ENCODE assay signal across 35 cellular contexts in the genomic region with DNA sequence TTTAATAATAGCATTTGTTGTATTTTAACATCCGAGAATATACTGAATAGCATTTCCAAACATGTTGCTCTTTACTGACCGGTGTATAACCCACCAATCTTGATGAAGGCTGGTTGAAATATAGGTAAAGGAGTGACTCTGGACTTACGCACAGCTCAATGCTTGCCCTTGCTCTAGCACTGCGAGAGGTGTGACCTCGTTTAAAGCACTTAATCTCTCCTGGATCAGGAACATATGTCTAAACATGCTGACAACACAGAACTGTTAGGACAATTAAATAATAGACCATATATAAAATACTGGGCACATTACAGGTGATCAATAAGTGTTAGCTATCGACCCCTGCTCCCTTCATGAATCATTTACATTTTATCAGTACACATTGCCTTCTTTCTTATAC. TPM values are rescaled to one million over a fixed set of nuclear protein-coding genes. Genes with fewer than 3 reads are reported as not detected.
"Had no signal": no experiment of that assay in that cellular context is flagged by ENCODE, and none has a peak within 500 bp of the region (broad histone marks: within the 10 kb centered on the region; RNA-seq: fewer than 3 reads in every experiment).

No MANE protein-coding gene starts in this region.

- ATAC-seq: activated CD4-positive, alpha-beta T cell treated with anti-CD3 and anti-CD28 coated beads for 36 hours; activated CD4-positive, CD25-positive, alpha-beta regulatory T cell treated with anti-CD3 and anti-CD28 coated beads, Interleukin-2, amount 50 U/mL, for 24 hours; activated CD8-positive, alpha-beta memory T cell treated with anti-CD3 and anti-CD28 coated beads, Interleukin-2, amount 10 ng/mL, durations not matched to agents 7 days and 5 days; activated CD8-positive, alpha-beta T cell treated with anti-CD3 and anti-CD28 coated beads, Interleukin-2, amount 10 ng/mL, durations not matched to agents 7 days and 5 days; activated naive CD8-positive, alpha-beta T cell treated with anti-CD3 and anti-CD28 coated beads, Interleukin-2, amount 50 U/mL, for 24 hours; T-cell; T-helper 17 cell; WTC11 had no signal

- H3K27me3 ChIP-seq: ascending aorta, cardiac muscle cell had no signal

- H3K4me3 ChIP-seq: ascending aorta, cardiac muscle cell had no signal

- DNase-seq: activated CD4-positive, alpha-beta memory T cell treated with anti-CD3 and anti-CD28 coated beads, Interleukin-2, amount 10 ng/mL, durations not matched to agents 7 days and 5 days; activated CD4-positive, alpha-beta T cell treated with anti-CD3 and anti-CD28 coated beads for 1 hour; activated CD4-positive, alpha-beta T cell treated with anti-CD3 and anti-CD28 coated beads for 36 hours; activated CD4-positive, alpha-beta T cell treated with anti-CD3 and anti-CD28 coated beads for 48 hours; activated CD4-positive, alpha-beta T cell treated with anti-CD3 and anti-CD28 coated beads, Interleukin-2, amount 10 ng/mL, durations not matched to agents 7 days and 5 days; activated CD4-positive, alpha-beta T cell treated with anti-CD3 and anti-CD28 coated beads, Interleukin-2, amount 50 U/mL, for 48 hours; activated CD4-positive, CD25-positive, alpha-beta regulatory T cell; activated CD8-positive, alpha-beta memory T cell treated with anti-CD3 and anti-CD28 coated beads for 24 hours; activated CD8-positive, alpha-beta memory T cell treated with anti-CD3 and anti-CD28 coated beads, Interleukin-2, amount 10 ng/mL, durations not matched to agents 7 days and 5 days; activated CD8-positive, alpha-beta memory T cell treated with anti-CD3 and anti-CD28 coated beads, Interleukin-2, amount 50 U/mL, for 48 hours; activated CD8-positive, alpha-beta T cell treated with anti-CD3 and anti-CD28 coated beads, Interleukin-2, amount 10 ng/mL, durations not matched to agents 7 days and 5 days; activated effector memory CD4-positive, alpha-beta T cell treated with Interleukin-2 at 50 U/mL for 16 hours; activated gamma-delta T cell; activated naive CD4-positive, alpha-beta T cell treated with anti-CD3 and anti-CD28 coated beads, Interleukin-2, amount 10 ng/mL, durations not matched to agents 7 days and 5 days; activated naive CD4-positive, alpha-beta T cell treated with Interleukin-2 at 50 U/mL for 16 hours; activated naive CD8-positive, alpha-beta T cell treated with anti-CD3 and anti-CD28 coated beads, Interleukin-2, amount 10 ng/mL, durations not matched to agents 7 days and 5 days; activated naive CD8-positive, alpha-beta T cell treated with anti-CD3 and anti-CD28 coated beads, Interleukin-2, amount 50 U/mL, for 24 hours; activated T-cell treated with anti-CD3 and anti-CD28 coated beads, Interleukin-2, amount 50 U/mL, for 24 hours; activated T-cell treated with anti-CD3 and anti-CD28 coated beads, Interleukin-2, amount 50 U/mL, for 48 hours; amygdala; anterior cingulate cortex; caudate nucleus; cerebellar nuclear complex; T-cell; T-helper 17 cell; T-helper 9 cell had no signal

- H3K9me3 ChIP-seq: ascending aorta had no signal

- H3K27ac ChIP-seq: ascending aorta, cardiac muscle cell, VCaP had no signal

- FAIRE-seq: bronchial epithelial cell, TTC549 had no signal

- H3K36me3 ChIP-seq: ascending aorta, cardiac muscle cell had no signal

RNA-seq across cellular contexts. Expression of gene TLR4, which starts 28.3 kb away (rescaled TPM):
- total RNA-seq: activated CD4-positive, alpha-beta T cell treated with anti-CD3 and anti-CD28 coated beads for 36 hours; activated CD8-positive, alpha-beta memory T cell treated with anti-CD3 and anti-CD28 coated beads, Interleukin-2, amount 10 ng/mL, durations not matched to agents 7 days and 5 days; activated T-helper 2 cell treated with anti-CD3 and anti-CD28 coated beads, Interferon-gamma antibody, Interleukin-2, Interleukin-4, amounts not matched to agents 10 μg/mL and 5 μg/mL and 100 μg/mL, durations not matched to agents 14 hours and 24 hours and 36 hours; T-helper 1 cell treated with Interleukin-12 subunit alpha and Interleukin-12 subunit beta and Interleukin-4 antibody, amounts not matched to agents 30 ng/mL and 1 ng/mL, for 36 hours had no signal
- polyA plus RNA-seq: cardiac muscle cell had no signal
